18 cellular contexts compared by ENCODE assay signal in genomic region chr1:157310401-157310800, GRCh38.
"Had no signal": no experiment of that assay in that cellular context is flagged by ENCODE, and none has a peak within 500 bp of the region (broad histone marks: within the 10 kb centered on the region; RNA-seq: fewer than 3 reads in every experiment).

No MANE protein-coding gene starts in this region.

- H3K4me3 ChIP-seq: ascending aorta, hepatocyte, lower lobe of right lung, right atrium auricular region, skin epidermis had no signal

- H3K27me3 ChIP-seq: ascending aorta, hepatocyte, right atrium auricular region had no signal

- H3K4me1 ChIP-seq: ascending aorta, right atrium auricular region had no signal

- ATAC-seq: T-cell had no signal

- H3K36me3 ChIP-seq: ascending aorta, lower lobe of right lung, right atrium auricular region had no signal

- H3K9me3 ChIP-seq: ascending aorta, lower lobe of right lung, right atrium auricular region had no signal

- H3K27ac ChIP-seq: ascending aorta, hepatocyte, lower lobe of right lung, right atrium auricular region, skin epidermis had no signal

- DNase-seq: activated B cell treated with CpG ODN at 0.5 μM for 24 hours; activated CD4-positive, alpha-beta memory T cell treated with anti-CD3 and anti-CD28 coated beads, Interleukin-2, amount 10 ng/mL, durations not matched to agents 7 days and 5 days; activated CD4-positive, alpha-beta T cell treated with anti-CD3 and anti-CD28 coated beads for 4 hours; activated effector memory CD4-positive, alpha-beta T cell treated with anti-CD3 and anti-CD28 coated beads, Interleukin-2, amount 50 U/mL, for 16 hours; activated naive CD4-positive, alpha-beta T cell treated with anti-CD3 and anti-CD28 coated beads, Interleukin-2, amount 50 U/mL, for 16 hours; activated T-cell treated with anti-CD3 and anti-CD28 coated beads, Interleukin-2, amount 50 U/mL, for 48 hours; effector memory CD4-positive, alpha-beta T cell; foreskin fibroblast; left colon; lower lobe of right lung; nucleus accumbens; stimulated activated CD4-positive, alpha-beta T cell treated with anti-CD3 and anti-CD28 coated beads, Interleukin-15, amount 100 ng/mL, for 24 hours; stimulated activated CD4-positive, alpha-beta T cell treated with anti-CD3 and anti-CD28 coated beads, Interleukin-2, amount 100 ng/mL, for 48 hours; T-cell had no signal
